In the genomic region with DNA sequence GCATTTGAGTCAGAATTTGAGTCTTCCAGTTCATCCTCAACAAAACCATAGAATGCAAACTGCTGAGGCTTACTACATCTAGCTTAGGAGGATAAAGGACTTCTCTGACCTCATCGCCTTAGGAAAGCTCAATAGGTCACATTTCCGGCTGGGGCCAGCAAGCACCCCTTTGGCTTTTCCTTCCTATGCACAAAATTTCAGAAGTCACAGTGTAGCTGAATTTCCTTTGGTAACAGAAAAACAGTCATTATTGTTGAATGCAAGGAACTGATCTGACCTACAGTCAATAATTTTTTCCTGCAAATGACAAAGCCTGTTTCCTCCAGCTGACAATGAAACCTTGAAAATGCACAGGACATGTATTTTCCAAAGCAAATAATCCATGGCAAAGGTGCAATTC, we compare ENCODE assay signal across 1 cellular context.
TF ChIP-seq lines count a peak whose summit lies in the region.

No MANE protein-coding gene starts in this region.

TF ChIP-seq in endothelial cell of umbilical vein, 7 proteins besides CTCF, POLR2A, EP300 and RAD21:
- TF ChIP-seq POLR2AphosphoS5 (IDR thresholded peaks at IDR 0.05; ENCODE audit: insufficient read depth, low read depth, low read length) (no peak), MYC (IDR thresholded peaks at IDR 0.05; ENCODE audit: low read depth, low read length) (no peak), MAX (IDR thresholded peaks at IDR 0.05; ENCODE audit: insufficient read depth, insufficient read length) (no peak), JUN (IDR thresholded peaks at IDR 0.05; ENCODE audit: borderline replicate concordance, insufficient read depth, insufficient read length, low read depth) (peak; percentile 78), GATA2 (IDR thresholded peaks at IDR 0.05; ENCODE audit: insufficient read depth, insufficient read length, low read depth, low read length) (no peak)
